1 cellular context compared by ENCODE assay signal in the genomic region with DNA sequence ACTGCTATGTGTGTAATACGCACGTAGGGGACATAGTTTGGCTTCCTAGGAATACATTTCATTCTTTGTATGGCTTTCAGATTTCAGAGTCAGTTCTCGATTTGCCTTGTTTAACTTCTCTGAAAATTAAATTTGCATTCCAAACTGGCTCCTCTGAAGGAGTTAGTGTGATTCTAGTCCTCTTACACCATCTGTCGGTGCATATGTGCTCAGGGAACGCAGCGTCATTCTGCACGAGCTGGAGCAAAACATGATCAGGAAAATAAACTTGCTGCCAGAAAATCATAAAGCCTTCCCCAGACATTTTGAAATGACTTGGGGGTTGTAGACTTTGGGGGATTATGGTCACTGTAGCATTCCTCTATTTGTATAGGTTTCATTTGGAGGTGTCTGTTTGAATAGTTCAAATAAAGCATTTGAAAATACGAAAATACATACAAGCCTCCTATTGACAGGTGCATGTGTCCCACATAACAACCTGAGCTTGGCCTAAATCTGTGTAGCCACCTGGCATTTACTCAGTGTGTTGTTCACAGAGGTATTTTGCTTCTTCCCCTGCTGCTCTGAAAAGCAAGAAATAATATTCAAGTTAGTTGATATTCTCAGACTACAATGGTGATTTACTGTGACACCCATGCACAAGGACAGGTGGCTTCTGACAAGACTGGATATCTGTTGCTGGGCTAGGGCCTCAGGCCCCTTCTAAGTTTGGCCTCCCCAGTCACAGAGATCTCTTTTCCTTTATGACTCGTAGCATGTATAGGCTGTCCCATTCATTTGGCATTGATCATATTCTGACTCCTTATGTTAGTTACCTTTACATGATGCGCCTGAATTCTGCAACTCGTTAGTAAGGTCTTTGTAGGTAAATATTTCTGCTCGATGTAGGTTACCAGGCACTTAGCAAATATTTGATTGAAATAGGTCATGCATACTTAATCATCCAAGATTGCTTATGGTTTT.
TF ChIP-seq lines count a peak whose summit lies in the region.

No MANE protein-coding gene starts in this region.

TF ChIP-seq in GM23338, 12 proteins besides CTCF, POLR2A, EP300 and RAD21 (continued from another document):
- TF ChIP-seq, protein P1, sequence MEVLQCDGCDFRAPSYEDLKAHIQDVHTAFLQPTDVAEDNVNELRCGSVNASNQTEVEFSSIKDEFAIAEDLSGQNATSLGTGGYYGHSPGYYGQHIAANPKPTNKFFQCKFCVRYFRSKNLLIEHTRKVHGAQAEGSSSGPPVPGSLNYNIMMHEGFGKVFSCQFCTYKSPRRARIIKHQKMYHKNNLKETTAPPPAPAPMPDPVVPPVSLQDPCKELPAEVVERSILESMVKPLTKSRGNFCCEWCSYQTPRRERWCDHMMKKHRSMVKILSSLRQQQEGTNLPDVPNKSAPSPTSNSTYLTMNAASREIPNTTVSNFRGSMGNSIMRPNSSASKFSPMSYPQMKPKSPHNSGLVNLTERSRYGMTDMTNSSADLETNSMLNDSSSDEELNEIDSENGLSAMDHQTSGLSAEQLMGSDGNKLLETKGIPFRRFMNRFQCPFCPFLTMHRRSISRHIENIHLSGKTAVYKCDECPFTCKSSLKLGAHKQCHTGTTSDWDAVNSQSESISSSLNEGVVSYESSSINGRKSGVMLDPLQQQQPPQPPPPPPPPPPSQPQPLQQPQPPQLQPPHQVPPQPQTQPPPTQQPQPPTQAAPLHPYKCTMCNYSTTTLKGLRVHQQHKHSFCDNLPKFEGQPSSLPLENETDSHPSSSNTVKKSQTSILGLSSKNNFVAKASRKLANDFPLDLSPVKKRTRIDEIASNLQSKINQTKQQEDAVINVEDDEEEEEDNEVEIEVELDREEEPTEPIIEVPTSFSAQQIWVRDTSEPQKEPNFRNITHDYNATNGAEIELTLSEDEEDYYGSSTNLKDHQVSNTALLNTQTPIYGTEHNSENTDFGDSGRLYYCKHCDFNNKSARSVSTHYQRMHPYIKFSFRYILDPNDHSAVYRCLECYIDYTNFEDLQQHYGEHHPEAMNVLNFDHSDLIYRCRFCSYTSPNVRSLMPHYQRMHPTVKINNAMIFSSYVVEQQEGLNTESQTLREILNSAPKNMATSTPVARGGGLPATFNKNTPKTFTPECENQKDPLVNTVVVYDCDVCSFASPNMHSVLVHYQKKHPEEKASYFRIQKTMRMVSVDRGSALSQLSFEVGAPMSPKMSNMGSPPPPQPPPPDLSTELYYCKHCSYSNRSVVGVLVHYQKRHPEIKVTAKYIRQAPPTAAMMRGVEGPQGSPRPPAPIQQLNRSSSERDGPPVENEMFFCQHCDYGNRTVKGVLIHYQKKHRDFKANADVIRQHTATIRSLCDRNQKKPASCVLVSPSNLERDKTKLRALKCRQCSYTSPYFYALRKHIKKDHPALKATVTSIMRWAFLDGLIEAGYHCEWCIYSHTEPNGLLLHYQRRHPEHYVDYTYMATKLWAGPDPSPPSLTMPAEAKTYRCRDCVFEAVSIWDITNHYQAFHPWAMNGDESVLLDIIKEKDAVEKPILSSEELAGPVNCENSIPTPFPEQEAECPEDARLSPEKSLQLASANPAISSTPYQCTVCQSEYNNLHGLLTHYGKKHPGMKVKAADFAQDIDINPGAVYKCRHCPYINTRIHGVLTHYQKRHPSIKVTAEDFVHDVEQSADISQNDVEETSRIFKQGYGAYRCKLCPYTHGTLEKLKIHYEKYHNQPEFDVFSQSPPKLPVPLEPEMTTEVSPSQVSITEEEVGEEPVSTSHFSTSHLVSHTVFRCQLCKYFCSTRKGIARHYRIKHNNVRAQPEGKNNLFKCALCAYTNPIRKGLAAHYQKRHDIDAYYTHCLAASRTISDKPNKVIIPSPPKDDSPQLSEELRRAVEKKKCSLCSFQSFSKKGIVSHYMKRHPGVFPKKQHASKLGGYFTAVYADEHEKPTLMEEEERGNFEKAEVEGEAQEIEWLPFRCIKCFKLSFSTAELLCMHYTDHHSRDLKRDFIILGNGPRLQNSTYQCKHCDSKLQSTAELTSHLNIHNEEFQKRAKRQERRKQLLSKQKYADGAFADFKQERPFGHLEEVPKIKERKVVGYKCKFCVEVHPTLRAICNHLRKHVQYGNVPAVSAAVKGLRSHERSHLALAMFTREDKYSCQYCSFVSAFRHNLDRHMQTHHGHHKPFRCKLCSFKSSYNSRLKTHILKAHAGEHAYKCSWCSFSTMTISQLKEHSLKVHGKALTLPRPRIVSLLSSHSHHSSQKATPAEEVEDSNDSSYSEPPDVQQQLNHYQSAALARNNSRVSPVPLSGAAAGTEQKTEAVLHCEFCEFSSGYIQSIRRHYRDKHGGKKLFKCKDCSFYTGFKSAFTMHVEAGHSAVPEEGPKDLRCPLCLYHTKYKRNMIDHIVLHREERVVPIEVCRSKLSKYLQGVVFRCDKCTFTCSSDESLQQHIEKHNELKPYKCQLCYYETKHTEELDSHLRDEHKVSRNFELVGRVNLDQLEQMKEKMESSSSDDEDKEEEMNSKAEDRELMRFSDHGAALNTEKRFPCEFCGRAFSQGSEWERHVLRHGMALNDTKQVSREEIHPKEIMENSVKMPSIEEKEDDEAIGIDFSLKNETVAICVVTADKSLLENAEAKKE (CRISPR knock-in tag; IDR thresholded peaks at IDR 0.05), result no peak
- TF ChIP-seq ZNF331 (CRISPR knock-in tag; IDR thresholded peaks at IDR 0.05; ENCODE audit: low read depth), result no peak
- no peak for TF ChIP-seq NANOG (IDR thresholded peaks at IDR 0.05; ENCODE audit: borderline replicate concordance)
- TF ChIP-seq POLR2AphosphoS5 (IDR thresholded peaks at IDR 0.05; ENCODE audit: low read depth), result no peak
TF ChIP-seq in GM23338: peak in this region for 0.
